ENCODE assay signal across 16 cellular contexts in the genomic region with DNA sequence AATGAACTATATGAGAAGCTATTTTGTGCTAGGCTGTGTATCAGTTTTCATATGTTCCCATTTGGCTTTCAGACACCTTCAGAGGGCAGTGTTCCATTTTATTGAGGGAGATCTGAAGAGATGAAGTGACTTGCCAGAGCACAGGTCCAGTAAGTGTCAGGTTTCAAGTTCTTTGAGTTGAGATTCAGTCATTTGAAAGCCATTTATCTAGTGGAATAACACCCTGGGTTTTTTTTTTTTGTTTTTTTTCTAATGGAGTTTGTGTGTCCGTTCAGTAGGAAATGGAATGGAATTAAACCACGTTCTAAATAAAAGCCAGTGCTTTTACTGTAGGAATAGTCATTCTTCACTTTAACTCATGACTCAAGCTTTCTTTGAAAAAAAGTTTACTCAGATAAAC.
DNase-seq lines count a peak whose midpoint lies in the region; ATAC-seq and TF ChIP-seq lines count a peak whose summit lies in the region.
"Had no signal": no experiment of that assay in that cellular context is flagged by ENCODE, and none has a peak within 500 bp of the region (broad histone marks: within the 10 kb centered on the region; RNA-seq: fewer than 3 reads in every experiment).

No MANE protein-coding gene starts in this region.

- H3K4me3 Mint-ChIP-seq in type B pancreatic cell = peak overlapping the region; percentile 27
- H3K4me3 Mint-ChIP-seq: activated naive CD8-positive, alpha-beta T cell treated with anti-CD3 and anti-CD28 coated beads, Interleukin-2, amount 10 ng/mL, durations not matched to agents 7 days and 5 days; memory B cell had no signal

- no peak for DNase-seq in Right ventricle myocardium superior
- DNase-seq in cardiac septum (ENCODE audit: low spot score) = no peak
- peak; percentile 24 for DNase-seq in NCI-H774 (lab: John Stamatoyannopoulos, UW)
- peak; percentile 68 for DNase-seq in fibroblast of peridontal ligament (ENCODE audit: extremely low read depth)
- no peak for DNase-seq in type B pancreatic cell (ENCODE audit: extremely low spot score, unreplicated experiment)
- no peak for DNase-seq in left lobe of liver (ENCODE audit: low spot score)
- no peak for DNase-seq in vagina (ENCODE audit: extremely low spot score in 2 of 2)
- DNase-seq: activated CD4-positive, alpha-beta T cell treated with anti-CD3 and anti-CD28 coated beads, Interleukin-2, amount 50 U/mL, for 4 hours; activated naive CD8-positive, alpha-beta T cell treated with anti-CD3 and anti-CD28 coated beads, Interleukin-2, amount 10 ng/mL, durations not matched to agents 7 days and 5 days; AML-193; foreskin keratinocyte; Kasumi-1; Peyer's patch had no signal

- no peaks in the 10 kb centered on the region for H3K27me3 ChIP-seq in vagina
- H3K27me3 ChIP-seq: Peyer's patch had no signal

- TF ChIP-seq CTCF in type B pancreatic cell (conservative IDR thresholded peaks at IDR 0.05) (no peak), vagina (IDR thresholded peaks at IDR 0.05) (no peak)

- peaks cover 12% of the 10 kb centered on the region for H3K27me3 Mint-ChIP-seq in type B pancreatic cell
- H3K27me3 Mint-ChIP-seq: activated naive CD8-positive, alpha-beta T cell treated with anti-CD3 and anti-CD28 coated beads, Interleukin-2, amount 10 ng/mL, durations not matched to agents 7 days and 5 days had no signal

- no peaks in the 10 kb centered on the region for H3K9me3 ChIP-seq in vagina
- H3K9me3 ChIP-seq: Peyer's patch had no signal

- no peak overlapping the region for H3K27ac ChIP-seq in vagina
- H3K27ac ChIP-seq: foreskin keratinocyte, Peyer's patch had no signal

- H3K9me3 Mint-ChIP-seq in type B pancreatic cell = no peaks in the 10 kb centered on the region
- H3K9me3 Mint-ChIP-seq: activated naive CD8-positive, alpha-beta T cell treated with anti-CD3 and anti-CD28 coated beads, Interleukin-2, amount 10 ng/mL, durations not matched to agents 7 days and 5 days; memory B cell had no signal

- no peaks in the 10 kb centered on the region for H3K36me3 Mint-ChIP-seq in type B pancreatic cell
- H3K36me3 Mint-ChIP-seq: activated naive CD8-positive, alpha-beta T cell treated with anti-CD3 and anti-CD28 coated beads, Interleukin-2, amount 10 ng/mL, durations not matched to agents 7 days and 5 days; memory B cell had no signal

- intact Hi-C loops in Right ventricle myocardium superior (cut with DNase I) (no loop called here), cardiac septum (cut with DNase I) (loop anchor here (10.0 kb wide), 1 partner anchor 707 kb away; the partner anchor contains the start of gene PLPP3), vagina (cut with DNase I) (no loop called here)

- ATAC-seq in Right ventricle myocardium superior (ENCODE audit: poor library complexity) = peak; percentile 55
- no peak for ATAC-seq in left lobe of liver
- no peak for ATAC-seq in GM21619 (IDR thresholded peaks at IDR 0.05; ENCODE audit: unreplicated experiment)
- ATAC-seq: foreskin keratinocyte had no signal

- no peak overlapping the region for H3K27ac Mint-ChIP-seq in type B pancreatic cell
- H3K27ac Mint-ChIP-seq: activated naive CD8-positive, alpha-beta T cell treated with anti-CD3 and anti-CD28 coated beads, Interleukin-2, amount 10 ng/mL, durations not matched to agents 7 days and 5 days; memory B cell had no signal

- H3K4me1 Mint-ChIP-seq in type B pancreatic cell (ENCODE audit: unreplicated experiment) = peaks cover 42% of the 10 kb centered on the region
- H3K4me1 Mint-ChIP-seq: activated naive CD8-positive, alpha-beta T cell treated with anti-CD3 and anti-CD28 coated beads, Interleukin-2, amount 10 ng/mL, durations not matched to agents 7 days and 5 days; memory B cell had no signal

- peaks cover 14% of the 10 kb centered on the region for H3K4me1 ChIP-seq in vagina
- H3K4me1 ChIP-seq: foreskin keratinocyte, Peyer's patch had no signal

- no peak for TF ChIP-seq POLR2A in vagina (IDR thresholded peaks at IDR 0.05)

- no peaks in the 10 kb centered on the region for H3K36me3 ChIP-seq in vagina
- H3K36me3 ChIP-seq: Peyer's patch had no signal

- no peak overlapping the region for H3K4me3 ChIP-seq in vagina
- H3K4me3 ChIP-seq: Peyer's patch, skin epidermis had no signal

Comparison
In these comparisons a context has a peak if more than half of its experiments do, and no peak if none do; other contexts are left out.
1. DNase-seq: peak in NCI-H774 (single experiment) and fibroblast of peridontal ligament (single experiment); none in Right ventricle myocardium superior (single experiment), cardiac septum (single experiment), type B pancreatic cell (single experiment), left lobe of liver (single experiment) and vagina (0 of 2).